ENCODE assay signal across 13 cellular contexts in genomic region chr15:62958528-62958927, GRCh38.
DNase-seq lines count a peak whose midpoint lies in the region; ATAC-seq and TF ChIP-seq lines count a peak whose summit lies in the region.
"Had no signal": no experiment of that assay in that cellular context is flagged by ENCODE, and none has a peak within 500 bp of the region (broad histone marks: within the 10 kb centered on the region; RNA-seq: fewer than 3 reads in every experiment).

No MANE protein-coding gene starts in this region.

- CTCF ChIA-PET in SK-N-SH (lab: Yijun Ruan, JAX): interaction anchor here (1.1 to 1.4 kb wide), 3 partner anchors 8 to 55 kb away, joined by 3 read pairs; no protein-coding TSS in a partner anchor
- CTCF ChIA-PET in activated CD4-positive, alpha-beta memory T cell treated with anti-CD3 and anti-CD28 coated beads for 36 hours (lab: Charles Lee): interaction anchor here (0.8 kb wide), 1 partner anchor 216 kb away, joined by 3 read pairs; no protein-coding TSS in a partner anchor

- no peak overlapping the region for H3K4me3 Mint-ChIP-seq in activated CD4-positive, alpha-beta memory T cell treated with anti-CD3 and anti-CD28 coated beads for 36 hours
- H3K4me3 Mint-ChIP-seq: activated CD4-positive, alpha-beta T cell treated with anti-CD3 and anti-CD28 coated beads for 36 hours; activated T-cell treated with anti-CD3 and anti-CD28 coated beads, Interleukin-2, amount 50 U/mL, for 4 hours; nephron had no signal

- H3K36me3 Mint-ChIP-seq in activated CD4-positive, alpha-beta memory T cell treated with anti-CD3 and anti-CD28 coated beads for 36 hours: no peaks in the 10 kb centered on the region

- TF ChIP-seq EP300 in SK-N-SH (IDR thresholded peaks at IDR 0.05; ENCODE audit: borderline replicate concordance in 1 of 2, low read depth in 1 of 2, low read length in 1 of 2): no peak

- no peaks in the 10 kb centered on the region for H3K9me2 ChIP-seq in SK-N-SH

- DNase-seq in SK-N-SH (no peak), cerebellum (ENCODE audit: low spot score) (peak; percentile 39), right lobe of liver (peak; percentile 60 to 85 (median 70)), testis (peak; percentile 26)
- no peak for DNase-seq in stimulated activated CD4-positive, alpha-beta T cell treated with anti-CD3 and anti-CD28 coated beads, Interleukin-12 subunit alpha, Interleukin-12 subunit beta, amount 100 ng/mL, for 4 hours
- no peak for DNase-seq in activated CD4-positive, alpha-beta memory T cell treated with anti-CD3 and anti-CD28 coated beads for 36 hours
- DNase-seq: activated CD4-positive, alpha-beta T cell treated with anti-CD3 and anti-CD28 coated beads for 36 hours; activated T-cell treated with anti-CD3 and anti-CD28 coated beads, Interleukin-2, amount 50 U/mL, for 4 hours; NCI-H1436; upper lobe of right lung had no signal

- H3K36me3 ChIP-seq in SK-N-SH (replicated peaks in 1 of 2; ENCODE audit: control insufficient read depth in 1 of 2, insufficient read depth in 2 of 2, low read length in 1 of 2): no peaks in the 10 kb centered on the region
- no peaks in the 10 kb centered on the region for H3K36me3 ChIP-seq in right lobe of liver
- H3K36me3 ChIP-seq in testis (ENCODE audit: low read depth, missing control alignments): no peaks in the 10 kb centered on the region
- H3K36me3 ChIP-seq: upper lobe of right lung had no signal

- no peaks in the 10 kb centered on the region for H3K79me2 ChIP-seq in SK-N-SH (ENCODE audit: insufficient read depth)

- H3K27me3 ChIP-seq in SK-N-SH (ENCODE audit: insufficient read depth): no peaks in the 10 kb centered on the region
- no peaks in the 10 kb centered on the region for H3K27me3 ChIP-seq in right lobe of liver
- no peaks in the 10 kb centered on the region for H3K27me3 ChIP-seq in testis
- H3K27me3 ChIP-seq: upper lobe of right lung had no signal

- H3K27ac ChIP-seq in SK-N-SH (ENCODE audit: low read depth in 2 of 2, low read length in 1 of 2): no peak overlapping the region
- H3K27ac ChIP-seq in right lobe of liver: peak overlapping the region in 2 of 3 donors; percentile 24 to 63
- H3K27ac ChIP-seq in testis: peak overlapping the region in 1 of 2 donors; percentile 14
- H3K27ac ChIP-seq: upper lobe of right lung had no signal

- peaks cover 5% of the 10 kb centered on the region for H3K27me3 Mint-ChIP-seq in activated CD4-positive, alpha-beta memory T cell treated with anti-CD3 and anti-CD28 coated beads for 36 hours

- H3K4me1 Mint-ChIP-seq in activated CD4-positive, alpha-beta memory T cell treated with anti-CD3 and anti-CD28 coated beads for 36 hours (ENCODE audit: low read depth): no peaks in the 10 kb centered on the region
- H3K4me1 Mint-ChIP-seq: activated CD4-positive, alpha-beta T cell treated with anti-CD3 and anti-CD28 coated beads for 36 hours; nephron had no signal

- WGBS in SK-N-SH (ENCODE audit: low lambda C conversion rate): 80% methylated on average over 1 of the region's 2 CpGs
- WGBS in right lobe of liver (ENCODE audit: insufficient coverage, low coverage, low lambda C conversion rate, missing lambda C conversion rate): 40% methylated on average over 2 of the region's 2 CpGs
- 34 to 41% methylated on average over 2 of the region's 2 CpGs for WGBS in testis, 2 donors

- no peak overlapping the region for H3K4me3 ChIP-seq in SK-N-SH (ENCODE audit: low read depth in 2 of 2, low read length in 1 of 2)
- H3K4me3 ChIP-seq in right lobe of liver: no peak overlapping the region
- no peak overlapping the region for H3K4me3 ChIP-seq in testis
- H3K4me3 ChIP-seq: upper lobe of right lung had no signal

- no peak for TF ChIP-seq RAD21 in SK-N-SH (IDR thresholded peaks at IDR 0.05; ENCODE audit: low read length)

- H4K20me1 ChIP-seq in SK-N-SH (ENCODE audit: insufficient read depth): no peaks in the 10 kb centered on the region

- intact Hi-C loops in right lobe of liver (cut with DNase I): no loop called here
- intact Hi-C loops in testis (cut with DNase I; ENCODE audit: low total_unique reads): no loop called here
- intact Hi-C loops in activated CD4-positive, alpha-beta memory T cell treated with anti-CD3 and anti-CD28 coated beads for 36 hours (cut with micrococcal nuclease): no loop called here

- no peaks in the 10 kb centered on the region for H3F3A ChIP-seq in SK-N-SH (replicated peaks; ENCODE audit: insufficient read depth)

- no peak for TF ChIP-seq POLR2A in right lobe of liver (IDR thresholded peaks at IDR 0.05)
- no peak for TF ChIP-seq POLR2A in testis (IDR thresholded peaks at IDR 0.05)

- H2AFZ ChIP-seq in SK-N-SH (ENCODE audit: low read depth): no peak overlapping the region

- H3K4me1 ChIP-seq in SK-N-SH (ENCODE audit: control insufficient read depth in 1 of 2, insufficient read depth in 2 of 2, low read depth in 1 of 2, low read length in 1 of 2): peaks cover 0 to 8% of the 10 kb centered on the region in 2 experiments; a peak in 1 of 4 replicates
- peaks cover 0 to 18% (median 8%) of the 10 kb centered on the region in 4 donors for H3K4me1 ChIP-seq in right lobe of liver
- H3K4me1 ChIP-seq in testis: peaks cover 10% of the 10 kb centered on the region
- H3K4me1 ChIP-seq: upper lobe of right lung had no signal

- H3K9me3 ChIP-seq in SK-N-SH: no peaks in the 10 kb centered on the region
- H3K9me3 ChIP-seq in right lobe of liver: no peaks in the 10 kb centered on the region
- no peaks in the 10 kb centered on the region for H3K9me3 ChIP-seq in testis
- H3K9me3 ChIP-seq: upper lobe of right lung had no signal

- H3K27ac Mint-ChIP-seq in activated CD4-positive, alpha-beta memory T cell treated with anti-CD3 and anti-CD28 coated beads for 36 hours: no peak overlapping the region
- H3K27ac Mint-ChIP-seq: activated CD4-positive, alpha-beta T cell treated with anti-CD3 and anti-CD28 coated beads for 36 hours; nephron had no signal

- H3K4me2 ChIP-seq in SK-N-SH: no peak overlapping the region

- no peak overlapping the region for H3K9ac ChIP-seq in SK-N-SH

- TF ChIP-seq CTCF in SK-N-SH (IDR thresholded peaks at IDR 0.05) (no peak), right lobe of liver (IDR thresholded peaks at IDR 0.05) (no peak), testis (IDR thresholded peaks at IDR 0.05) (no peak)

- ATAC-seq in SK-N-SH treated with all-trans-retinoic acid at 6 μM for 48 hours: peak; percentile 41; the same call in 2 of the 3 replicates
- ATAC-seq in right lobe of liver: peak; percentile 93 to 96 (median 94)
- ATAC-seq in GM18858 (IDR thresholded peaks at IDR 0.05; ENCODE audit: unreplicated experiment): no peak
- ATAC-seq: activated CD4-positive, alpha-beta T cell treated with anti-CD3 and anti-CD28 coated beads for 36 hours; activated T-cell treated with anti-CD3 and anti-CD28 coated beads, Interleukin-2, amount 50 U/mL, for 4 hours; upper lobe of right lung had no signal

- H3K9me3 Mint-ChIP-seq in activated CD4-positive, alpha-beta memory T cell treated with anti-CD3 and anti-CD28 coated beads for 36 hours: no peaks in the 10 kb centered on the region
- H3K9me3 Mint-ChIP-seq: activated T-cell treated with anti-CD3 and anti-CD28 coated beads, Interleukin-2, amount 50 U/mL, for 4 hours; nephron had no signal

- POLR2A ChIA-PET in SK-N-SH (lab: Yijun Ruan, JAX): no interaction called here
- POLR2A ChIA-PET in activated CD4-positive, alpha-beta memory T cell treated with anti-CD3 and anti-CD28 coated beads for 36 hours (lab: Charles Lee): no interaction called here

TF ChIP-seq in SK-N-SH treated with all-trans-retinoic acid at 6 μM for 48 hours, 23 proteins besides CTCF, POLR2A, EP300 and RAD21 (continues in another document):
- TF ChIP-seq POU6F1 (CRISPR knock-in tag; IDR thresholded peaks at IDR 0.05; ENCODE audit: borderline replicate concordance, low read depth) (no peak), ISL1 (CRISPR knock-in tag; IDR thresholded peaks at IDR 0.05) (no peak), CSDC2 (CRISPR knock-in tag; IDR thresholded peaks at IDR 0.05) (no peak)

TF ChIP-seq in SK-N-SH, 30 proteins besides CTCF, POLR2A, EP300 and RAD21:
- TF ChIP-seq EZH2phosphoT487 (IDR thresholded peaks at IDR 0.05; ENCODE audit: borderline replicate concordance, low read depth): no peak
- TF ChIP-seq NFIC (IDR thresholded peaks at IDR 0.05; ENCODE audit: borderline replicate concordance): no peak
- no peak for TF ChIP-seq POLR2AphosphoS5 (IDR thresholded peaks at IDR 0.05; ENCODE audit: low read depth, low read length)
- no peak for TF ChIP-seq FOSL2 (IDR thresholded peaks at IDR 0.05; ENCODE audit: borderline replicate concordance, low read depth)
- TF ChIP-seq SIN3A (IDR thresholded peaks at IDR 0.05; ENCODE audit: borderline replicate concordance, low read depth, low read length): no peak
- TF ChIP-seq MEF2A (IDR thresholded peaks at IDR 0.05; ENCODE audit: borderline replicate concordance, low read depth): no peak
- no peak for TF ChIP-seq JUND (IDR thresholded peaks at IDR 0.05)
- TF ChIP-seq MAX (IDR thresholded peaks at IDR 0.05; ENCODE audit: low read depth): no peak
- no peak for TF ChIP-seq FOXJ3 (CRISPR knock-in tag; IDR thresholded peaks at IDR 0.05)
- no peak for TF ChIP-seq IRF3 (IDR thresholded peaks at IDR 0.05; ENCODE audit: low read depth, low read length)
- TF ChIP-seq RFX5 (IDR thresholded peaks at IDR 0.05; ENCODE audit: low read length): no peak
- TF ChIP-seq PBX3 (IDR thresholded peaks at IDR 0.05): no peak
- TF ChIP-seq TCF12 (IDR thresholded peaks at IDR 0.05): no peak
- no peak for TF ChIP-seq RCOR1 (IDR thresholded peaks at IDR 0.05; ENCODE audit: low read length)
TF ChIP-seq in SK-N-SH: peak in this region for 0.

Comparison
In these comparisons a context has a peak if more than half of its experiments do, and no peak if none do; other contexts are left out.
1. DNase-seq: peak in cerebellum (single experiment), right lobe of liver (3 of 3) and testis (single experiment); none in SK-N-SH (single experiment), stimulated activated CD4-positive, alpha-beta T cell treated with anti-CD3 and anti-CD28 coated beads, Interleukin-12 subunit alpha, Interleukin-12 subunit beta, amount 100 ng/mL, for 4 hours (single experiment) and activated CD4-positive, alpha-beta memory T cell treated with anti-CD3 and anti-CD28 coated beads for 36 hours (single experiment).
2. H3K27ac ChIP-seq: peak in right lobe of liver (2 of 3); none in SK-N-SH (0 of 2).